In genomic region chr6:12751694-12752304, GRCh38 we compare ENCODE assay signal across 8 cellular contexts. TPM values are rescaled to one million over a fixed set of nuclear protein-coding genes. Genes with fewer than 3 reads are reported as not detected.
DNase-seq lines count a peak whose midpoint lies in the region; ATAC-seq, FAIRE-seq and TF ChIP-seq lines count a peak whose summit lies in the region.

No MANE protein-coding gene starts in this region.

- H3K36me3 ChIP-seq in transverse colon, result no peaks in the 10 kb centered on the region

- FAIRE-seq in GM12892 (lab: Jason Lieb, UNC) (no peak), D721Med (lab: Jason Lieb, UNC) (no peak)

- no peak overlapping the region for H3K27ac Mint-ChIP-seq in effector memory CD8-positive, alpha-beta T cell
- peak overlapping the region in 1 of 7 donors; percentile 14 for H3K27ac Mint-ChIP-seq in CD14-positive monocyte

- intact Hi-C loops in transverse colon (cut with DNase I; ENCODE audit: low total_unique reads), result no loop called here
- intact Hi-C loops in CD14-positive monocyte (cut with micrococcal nuclease), result no loop called here

- no peak for ATAC-seq in effector memory CD8-positive, alpha-beta T cell (replicated peaks)

- peaks cover 44% of the 10 kb centered on the region for H3K27me3 ChIP-seq in transverse colon

- TF ChIP-seq CTCF in NB4 (IDR thresholded peaks at IDR 0.05; ENCODE audit: low read depth, low read length) (no peak), astrocyte of the cerebellum (IDR thresholded peaks at IDR 0.05; ENCODE audit: low read depth, low read length, missing control alignments) (no peak), transverse colon (IDR thresholded peaks at IDR 0.05) (no peak), D721Med (IDR thresholded peaks at IDR 0.05; ENCODE audit: insufficient read depth, missing control alignments) (no peak), CD14-positive monocyte (IDR thresholded peaks at IDR 0.05) (no peak)

- no peaks in the 10 kb centered on the region for H3K9me3 ChIP-seq in transverse colon

- TF ChIP-seq EP300 in transverse colon (IDR thresholded peaks at IDR 0.05; ENCODE audit: low read depth), result no peak

- H3K27ac ChIP-seq in transverse colon, result no peak overlapping the region

- H3K4me3 ChIP-seq in NB4 (ENCODE audit: low read depth, low read length) (no peak overlapping the region), astrocyte of the cerebellum (ENCODE audit: low read depth, low read length) (no peak overlapping the region), transverse colon (no peak overlapping the region)

- no peaks in the 10 kb centered on the region for H3K4me1 ChIP-seq in transverse colon

- no peaks in the 10 kb centered on the region for H3K36me3 Mint-ChIP-seq in effector memory CD8-positive, alpha-beta T cell (ENCODE audit: insufficient read depth)
- H3K36me3 Mint-ChIP-seq in CD14-positive monocyte, result peaks cover 0 to 4% of the 10 kb centered on the region in 2 donors

- peaks cover 27 to 44% of the 10 kb centered on the region in 2 donors for H3K27me3 Mint-ChIP-seq in effector memory CD8-positive, alpha-beta T cell
- peaks cover 37 to 45% (median 41%) of the 10 kb centered on the region in 3 donors for H3K27me3 Mint-ChIP-seq in CD14-positive monocyte (ENCODE audit: low read depth in 3 of 3)

- 38 to 42% methylated on average over 9 to 10 of the region's 10 CpGs for WGBS in transverse colon (ENCODE audit: low coverage in 1 of 2), 2 donors

- no peak overlapping the region for H3K4me3 Mint-ChIP-seq in effector memory CD8-positive, alpha-beta T cell
- no peak overlapping the region for H3K4me3 Mint-ChIP-seq in CD14-positive monocyte

- H3K9me3 Mint-ChIP-seq in effector memory CD8-positive, alpha-beta T cell, result peaks cover 2% of the 10 kb centered on the region in 2 donors
- H3K9me3 Mint-ChIP-seq in CD14-positive monocyte, result peaks cover 0 to 15% (median 5%) of the 10 kb centered on the region in 7 donors

- in situ Hi-C loops in astrocyte of the cerebellum (cut with HindIII; ENCODE audit: low sequenced_read_pairs), result no loop called here
- in situ Hi-C loops in transverse colon (cut with MboI; ENCODE audit: low pct_ligation_motif_present in 1 of 4, low pct_unique_long_range_greater_than_20kb in 1 of 4, low sequenced_read_pairs in 3 of 4), result no loop called here

- no peaks in the 10 kb centered on the region for H3K4me1 Mint-ChIP-seq in effector memory CD8-positive, alpha-beta T cell (ENCODE audit: low read depth in 2 of 2)
- H3K4me1 Mint-ChIP-seq in CD14-positive monocyte, result peaks cover 3% of the 10 kb centered on the region

- DNase-seq in GM12892 (ENCODE audit: insufficient read length) (peak; percentile 25), NB4 (ENCODE audit: low read depth) (peak; percentile 64), astrocyte of the cerebellum (ENCODE audit: low read depth) (peak; percentile 42), kidney tubule cell (ENCODE audit: low spot score) (peak; percentile 45), transverse colon (peak; percentile 20), D721Med (ENCODE audit: insufficient read length, low spot score) (no peak), CD14-positive monocyte (ENCODE audit: low spot score) (no peak)
- DNase-seq in effector memory CD8-positive, alpha-beta T cell, result no peak

- TF ChIP-seq POLR2A in GM12892 (IDR thresholded peaks at IDR 0.05; ENCODE audit: low read depth, low read length) (no peak), NB4 (IDR thresholded peaks at IDR 0.05; ENCODE audit: extremely low read depth, insufficient read length) (no peak), transverse colon (IDR thresholded peaks at IDR 0.05) (no peak)

RNA-seq across cellular contexts. Expression of gene PHACTR1, which starts 35.2 kb away (rescaled TPM):
- 115 TPM for polyA plus RNA-seq in GM12892 (2012; ENCODE audit: missing spikeins)
- 1 to 10 TPM in 3 of 4 donors, not detected in 1; 1.2 to 3.2 (median 1.6) TPM for total RNA-seq in transverse colon
- 1 to 10 TPM; 6.1 to 7.6 TPM for polyA plus RNA-seq in CD14-positive monocyte

Comparison
In these comparisons a context has a peak if more than half of its experiments do, and no peak if none do; other contexts are left out.
1. DNase-seq: peak in GM12892 (single experiment), NB4 (single experiment), astrocyte of the cerebellum (single experiment), kidney tubule cell (single experiment) and transverse colon (single experiment); none in D721Med (single experiment), effector memory CD8-positive, alpha-beta T cell (0 of 3) and CD14-positive monocyte (single experiment).